ENCODE assay signal across 37 cellular contexts in genomic region chrX:46250151-46250550, GRCh38.
DNase-seq lines count a peak whose midpoint lies in the region; ATAC-seq, FAIRE-seq and TF ChIP-seq lines count a peak whose summit lies in the region.
"Had no signal": no experiment of that assay in that cellular context is flagged by ENCODE, and none has a peak within 500 bp of the region (broad histone marks: within the 10 kb centered on the region; RNA-seq: fewer than 3 reads in every experiment).

No MANE protein-coding gene starts in this region.

- H3K4me3 Mint-ChIP-seq in astrocyte (ENCODE audit: unreplicated experiment) (no peak overlapping the region), GM23338 (no peak overlapping the region)
- H3K4me3 Mint-ChIP-seq: B cell; CD14-positive monocyte; CD4-positive, alpha-beta memory T cell; CD4-positive, alpha-beta T cell; CD4-positive, CD25-positive, alpha-beta regulatory T cell; CD8-positive, alpha-beta memory T cell; CD8-positive, alpha-beta T cell had no signal

- H3K36me3 ChIP-seq in heart left ventricle (no peaks in the 10 kb centered on the region), astrocyte (ENCODE audit: insufficient read depth, low read length) (no peaks in the 10 kb centered on the region), GM23338 (ENCODE audit: insufficient read depth) (no peaks in the 10 kb centered on the region)
- H3K36me3 ChIP-seq: BE2C; BLaER1; BLaER1 treated with 17β-estradiol and CSF1 and Interleukin-3, amounts not matched to agents 10 nM and 100 nM had no signal

- DNase-seq in Right ventricle myocardium superior (no peak), right cardiac atrium (no peak), left ventricle myocardium superior (no peak), heart left ventricle (no peak), astrocyte (ENCODE audit: low read depth) (no peak), putamen (ENCODE audit: low spot score) (peak; percentile 42), GM23338 (ENCODE audit: low spot score) (no peak)
- DNase-seq: 8988T; ACHN; AML-193; BE2C; C1 segment of cervical spinal cord; Caco-2; Calu3; CD4-positive, alpha-beta memory T cell; CD4-positive, alpha-beta T cell; CD4-positive, CD25-positive, alpha-beta regulatory T cell; CD8-positive, alpha-beta memory T cell; CD8-positive, alpha-beta T cell; COR-L47; DMS 273 treated with DMSO at 0.1 percent for 48 hours; DMS153; DMS53; DMS79; DMS79 treated with DMSO at 0.1 percent for 48 hours; DND-41; EL had no signal

- no peaks in the 10 kb centered on the region for H3K27me3 Mint-ChIP-seq in astrocyte (ENCODE audit: low read depth, unreplicated experiment)
- H3K27me3 Mint-ChIP-seq in GM23338 (ENCODE audit: insufficient read depth, low read depth, poor library complexity) = peaks cover 4% of the 10 kb centered on the region
- H3K27me3 Mint-ChIP-seq: B cell; CD4-positive, alpha-beta memory T cell; CD4-positive, alpha-beta T cell had no signal

- H4K20me1 ChIP-seq in astrocyte (ENCODE audit: insufficient read depth, low read length) (no peaks in the 10 kb centered on the region), GM23338 (replicated peaks; ENCODE audit: insufficient read depth) (no peaks in the 10 kb centered on the region)
- H4K20me1 ChIP-seq: BLaER1; BLaER1 treated with 17β-estradiol and CSF1 and Interleukin-3, amounts not matched to agents 10 nM and 100 nM had no signal

- no peaks in the 10 kb centered on the region for H3K9me3 ChIP-seq in right cardiac atrium (ENCODE audit: control insufficient read depth, low read length)
- H3K9me3 ChIP-seq in heart left ventricle = no peaks in the 10 kb centered on the region
- H3K9me3 ChIP-seq in astrocyte (ENCODE audit: insufficient read depth, low read depth, low read length) = no peaks in the 10 kb centered on the region
- H3K9me3 ChIP-seq: BE2C, Caco-2 had no signal

- H3K27me3 ChIP-seq in right cardiac atrium (ENCODE audit: control insufficient read depth, insufficient read depth) = no peaks in the 10 kb centered on the region
- H3K27me3 ChIP-seq in heart left ventricle = peaks cover 0 to 6% (median 0%) of the 10 kb centered on the region in 9 donors
- H3K27me3 ChIP-seq in astrocyte (ENCODE audit: insufficient read depth, low read length) = no peaks in the 10 kb centered on the region
- peaks cover 26% of the 10 kb centered on the region for H3K27me3 ChIP-seq in GM23338 (ENCODE audit: insufficient read depth)
- H3K27me3 ChIP-seq: BE2C; BLaER1; BLaER1 treated with 17β-estradiol and CSF1 and Interleukin-3, amounts not matched to agents 10 nM and 100 nM had no signal

- ATAC-seq in Right ventricle myocardium superior (ENCODE audit: poor library complexity) = peak; percentile 29
- no peak for ATAC-seq in right cardiac atrium
- peak; percentile 36 for ATAC-seq in left ventricle myocardium superior
- ATAC-seq in heart left ventricle = no peak
- no peak for ATAC-seq in GM18868 (IDR thresholded peaks at IDR 0.05; ENCODE audit: unreplicated experiment)
- no peak for ATAC-seq in GM23338
- ATAC-seq: A549; CD8-positive, alpha-beta T cell had no signal

- TF ChIP-seq CTCF in heart left ventricle (IDR thresholded peaks at IDR 0.05) (no peak), astrocyte (IDR thresholded peaks at IDR 0.05; ENCODE audit: insufficient read depth, low read depth, low read length) (no peak), GM23338 (conservative IDR thresholded peaks at IDR 0.05; ENCODE audit: low read depth in 2 of 2) (no peak)

- H3K79me2 ChIP-seq in astrocyte (ENCODE audit: insufficient read depth, low read length) (no peaks in the 10 kb centered on the region), GM23338 (replicated peaks; ENCODE audit: insufficient read depth) (no peaks in the 10 kb centered on the region)

- H3K27ac ChIP-seq in right cardiac atrium (ENCODE audit: low read length) (no peak overlapping the region), heart left ventricle (no peak overlapping the region), astrocyte (ENCODE audit: low read depth, low read length) (no peak overlapping the region), GM23338 (ENCODE audit: low read depth) (no peak overlapping the region)
- H3K27ac ChIP-seq: 22Rv1; A549; BLaER1; BLaER1 treated with 17β-estradiol and CSF1 and Interleukin-3, amounts not matched to agents 10 nM and 100 nM; C4-2B had no signal

- H3K27ac Mint-ChIP-seq in astrocyte (ENCODE audit: unreplicated experiment) (no peak overlapping the region), GM23338 (no peak overlapping the region)
- H3K27ac Mint-ChIP-seq: B cell; CD14-positive monocyte; CD4-positive, alpha-beta memory T cell; CD4-positive, alpha-beta T cell; CD4-positive, CD25-positive, alpha-beta regulatory T cell; CD8-positive, alpha-beta memory T cell; CD8-positive, alpha-beta T cell had no signal

- H3K4me1 ChIP-seq in right cardiac atrium (ENCODE audit: control insufficient read depth, insufficient read depth, low read length) (no peaks in the 10 kb centered on the region), heart left ventricle (no peaks in the 10 kb centered on the region), astrocyte (ENCODE audit: insufficient read depth, low read length) (no peaks in the 10 kb centered on the region), GM23338 (ENCODE audit: insufficient read depth) (peaks cover 5% of the 10 kb centered on the region)
- H3K4me1 ChIP-seq: BE2C had no signal

- H3K4me1 Mint-ChIP-seq in astrocyte (ENCODE audit: low read depth, unreplicated experiment) = peaks cover 16% of the 10 kb centered on the region
- H3K4me1 Mint-ChIP-seq in GM23338 = peaks cover 20% of the 10 kb centered on the region
- H3K4me1 Mint-ChIP-seq: CD14-positive monocyte; CD4-positive, alpha-beta memory T cell; CD4-positive, CD25-positive, alpha-beta regulatory T cell; CD8-positive, alpha-beta memory T cell had no signal

- TF ChIP-seq POLR2A in heart left ventricle (IDR thresholded peaks at IDR 0.05) = no peak

- H3K9ac ChIP-seq in astrocyte (ENCODE audit: low read length) = no peak overlapping the region
- H3K9ac ChIP-seq: BLaER1; BLaER1 treated with 17β-estradiol and CSF1 and Interleukin-3, amounts not matched to agents 10 nM and 100 nM had no signal

- peak; percentile 23 for FAIRE-seq in astrocyte (lab: Jason Lieb, UNC)
- FAIRE-seq: A204.1, A549, D721Med had no signal

- no peaks in the 10 kb centered on the region for H3K9me2 ChIP-seq in GM23338 (ENCODE audit: insufficient read depth)

- 72% methylated on average over 2 of the region's 2 CpGs for WGBS in right cardiac atrium
- WGBS in heart left ventricle, 4 donors = 46 to 60% (median 54%) methylated on average over 2 of the region's 2 CpGs

- H3K9me3 Mint-ChIP-seq in astrocyte (ENCODE audit: unreplicated experiment) (peaks cover 2% of the 10 kb centered on the region), GM23338 (no peaks in the 10 kb centered on the region; the same call in 2 of the 3 replicates)
- H3K9me3 Mint-ChIP-seq: CD4-positive, alpha-beta memory T cell; CD4-positive, alpha-beta T cell; CD8-positive, alpha-beta T cell had no signal

- no peak overlapping the region for H2AFZ ChIP-seq in astrocyte (ENCODE audit: low read depth, low read length)
- H2AFZ ChIP-seq in GM23338 = no peak overlapping the region

- H3K4me3 ChIP-seq in right cardiac atrium (ENCODE audit: low read length) = no peak overlapping the region
- no peak overlapping the region for H3K4me3 ChIP-seq in heart left ventricle
- H3K4me3 ChIP-seq in astrocyte (ENCODE audit: insufficient read depth, low read depth, low read length) = no peak overlapping the region
- H3K4me3 ChIP-seq in GM23338 = no peak overlapping the region
- H3K4me3 ChIP-seq: A549; BLaER1; BLaER1 treated with 17β-estradiol and CSF1 and Interleukin-3, amounts not matched to agents 10 nM and 100 nM had no signal

- H3K36me3 Mint-ChIP-seq in astrocyte (ENCODE audit: low read depth, unreplicated experiment) = no peaks in the 10 kb centered on the region
- no peaks in the 10 kb centered on the region for H3K36me3 Mint-ChIP-seq in GM23338 (ENCODE audit: low read depth)
- H3K36me3 Mint-ChIP-seq: CD14-positive monocyte; CD4-positive, alpha-beta memory T cell; CD4-positive, CD25-positive, alpha-beta regulatory T cell; CD8-positive, alpha-beta memory T cell; CD8-positive, alpha-beta T cell had no signal

- H3K4me2 ChIP-seq in astrocyte (ENCODE audit: low read length) = no peak overlapping the region
- H3K4me2 ChIP-seq in GM23338 = no peak overlapping the region
- H3K4me2 ChIP-seq: A549; BLaER1; BLaER1 treated with 17β-estradiol and CSF1 and Interleukin-3, amounts not matched to agents 10 nM and 100 nM had no signal

- H3F3A ChIP-seq in GM23338 (replicated peaks; ENCODE audit: low read depth) = no peaks in the 10 kb centered on the region

- intact Hi-C loops in Right ventricle myocardium superior (cut with DNase I) (no loop called here), right cardiac atrium (cut with DNase I) (no loop called here), left ventricle myocardium superior (cut with micrococcal nuclease) (no loop called here), heart left ventricle (cut with DNase I) (no loop called here)

TF ChIP-seq in GM23338, 12 proteins besides CTCF, POLR2A, EP300 and RAD21:
- TF ChIP-seq STAT1 (IDR thresholded peaks at IDR 0.05; ENCODE audit: unreplicated experiment) (no peak), EZH2phosphoT487 (IDR thresholded peaks at IDR 0.05; ENCODE audit: unreplicated experiment) (no peak), ZNF331 (CRISPR knock-in tag; IDR thresholded peaks at IDR 0.05; ENCODE audit: low read depth) (no peak), POLR2AphosphoS5 (IDR thresholded peaks at IDR 0.05; ENCODE audit: low read depth) (no peak), CREB1 (CRISPR knock-in tag; IDR thresholded peaks at IDR 0.05; ENCODE audit: low read depth) (no peak), NANOG (IDR thresholded peaks at IDR 0.05; ENCODE audit: borderline replicate concordance) (no peak), ETS1 (IDR thresholded peaks at IDR 0.05) (no peak)

Comparison
In these comparisons a context has a peak if more than half of its experiments do, and no peak if none do; other contexts are left out.
1. ATAC-seq: peak in Right ventricle myocardium superior (single experiment) and left ventricle myocardium superior (single experiment); none in right cardiac atrium (0 of 2), heart left ventricle (0 of 4), GM18868 (single experiment) and GM23338 (single experiment).